11 cellular contexts compared by ENCODE assay signal in genomic region chr2:235638541-235639192, GRCh38.
A peak's percentile ranks its signal among the peaks of the same experiment; 100 is the strongest.
DNase-seq lines count a peak whose midpoint lies in the region; ATAC-seq, FAIRE-seq and TF ChIP-seq lines count a peak whose summit lies in the region.
"Had no signal": no experiment of that assay in that cellular context is flagged by ENCODE, and none has a peak within 500 bp of the region (broad histone marks: within the 10 kb centered on the region; RNA-seq: fewer than 3 reads in every experiment).

No MANE protein-coding gene starts in this region.

- H3K9me3 ChIP-seq in left ventricle myocardium inferior (replicated peaks), result no peaks in the 10 kb centered on the region
- no peaks in the 10 kb centered on the region for H3K9me3 ChIP-seq in astrocyte (ENCODE audit: insufficient read depth, low read depth, low read length)
- H3K9me3 ChIP-seq in upper lobe of left lung, result no peaks in the 10 kb centered on the region

- peaks cover 45% of the 10 kb centered on the region for H4K20me1 ChIP-seq in astrocyte (ENCODE audit: insufficient read depth, low read length)

- H3K27me3 Mint-ChIP-seq in astrocyte (ENCODE audit: low read depth, unreplicated experiment) (no peaks in the 10 kb centered on the region), mesothelial cell of epicardium (ENCODE audit: low read depth) (peaks cover 1% of the 10 kb centered on the region)

- no peak for ATAC-seq in Right ventricle myocardium inferior
- no peak for ATAC-seq in upper lobe of left lung (ENCODE audit: low FRiP score in 2 of 2)
- no peak for ATAC-seq in HG02763 (IDR thresholded peaks at IDR 0.05; ENCODE audit: unreplicated experiment)

- H3K4me3 ChIP-seq in left ventricle myocardium inferior (no peak overlapping the region), astrocyte (ENCODE audit: insufficient read depth, low read depth, low read length) (no peak overlapping the region), upper lobe of left lung (no peak overlapping the region)

- FAIRE-seq in astrocyte (lab: Jason Lieb, UNC), result no peak

- H3K4me3 Mint-ChIP-seq in astrocyte (ENCODE audit: unreplicated experiment), result peak overlapping the region; percentile 37
- no peak overlapping the region for H3K4me3 Mint-ChIP-seq in mesothelial cell of epicardium
- H3K4me3 Mint-ChIP-seq: CD4-positive, alpha-beta memory T cell had no signal

- peaks cover 1% of the 10 kb centered on the region for H3K9me3 Mint-ChIP-seq in astrocyte (ENCODE audit: unreplicated experiment)
- H3K9me3 Mint-ChIP-seq in mesothelial cell of epicardium, result no peaks in the 10 kb centered on the region

- TF ChIP-seq POLR2A in upper lobe of left lung (IDR thresholded peaks at IDR 0.05), result no peak

- H3K27ac Mint-ChIP-seq in astrocyte (ENCODE audit: unreplicated experiment), result peak overlapping the region; percentile 98
- H3K27ac Mint-ChIP-seq in mesothelial cell of epicardium, result peak overlapping the region; percentile 45

- H3K9ac ChIP-seq in astrocyte (ENCODE audit: low read length), result peak overlapping the region; percentile 4

- H3K27ac ChIP-seq in left ventricle myocardium inferior (replicated peaks) (peak overlapping the region; percentile 69), astrocyte (ENCODE audit: low read depth, low read length) (peak overlapping the region; percentile 15), upper lobe of left lung (peak overlapping the region; percentile 34 to 66 (median 51))

- H3K4me1 Mint-ChIP-seq in astrocyte (ENCODE audit: low read depth, unreplicated experiment), result peaks cover 75% of the 10 kb centered on the region
- H3K4me1 Mint-ChIP-seq in mesothelial cell of epicardium, result peaks cover 49% of the 10 kb centered on the region

- TF ChIP-seq EP300 in upper lobe of left lung (IDR thresholded peaks at IDR 0.05), result no peak

- intact Hi-C loops in left ventricle myocardium inferior (cut with micrococcal nuclease), result no loop called here
- intact Hi-C loops in Right ventricle myocardium inferior (cut with DNase I), result no loop called here

- H3K4me2 ChIP-seq in astrocyte (ENCODE audit: low read length), result peak overlapping the region; percentile 1

- 82 to 96% methylated on average over 7 of the region's 7 CpGs for WGBS in upper lobe of left lung, 2 donors

- H2AFZ ChIP-seq in astrocyte (ENCODE audit: low read depth, low read length), result no peak overlapping the region

- H3K4me1 ChIP-seq in left ventricle myocardium inferior (peaks cover 53% of the 10 kb centered on the region), astrocyte (ENCODE audit: insufficient read depth, low read length) (peaks cover 25% of the 10 kb centered on the region), upper lobe of left lung (peaks cover 20 to 43% (median 27%) of the 10 kb centered on the region in 4 donors)

- DNase-seq in left ventricle myocardium inferior (no peak), Right ventricle myocardium inferior (ENCODE audit: missing footprints) (no peak), astrocyte (ENCODE audit: low read depth) (no peak), mesothelial cell of epicardium (ENCODE audit: low spot score in 2 of 2, unreplicated experiment in 2 of 2) (no peak), upper lobe of left lung (no peak), NCI-H2107 treated with DMSO at 0.1 percent for 48 hours (lab: John Stamatoyannopoulos, UW; ENCODE audit: unreplicated experiment) (no peak)
- DNase-seq in activated CD4-positive, alpha-beta T cell treated with anti-CD3 and anti-CD28 coated beads, Interleukin-2, amount 50 U/mL, for 1 hour, result no peak
- DNase-seq: CD4-positive, alpha-beta memory T cell; NCI-H2171 treated with DMSO at 0.1 percent for 48 hours; T-helper 9 cell had no signal

- H3K36me3 ChIP-seq in left ventricle myocardium inferior (no peaks in the 10 kb centered on the region), astrocyte (ENCODE audit: insufficient read depth, low read length) (no peaks in the 10 kb centered on the region), upper lobe of left lung (no peaks in the 10 kb centered on the region)

- H3K36me3 Mint-ChIP-seq in astrocyte (ENCODE audit: low read depth, unreplicated experiment), result no peaks in the 10 kb centered on the region
- no peaks in the 10 kb centered on the region for H3K36me3 Mint-ChIP-seq in mesothelial cell of epicardium
- H3K36me3 Mint-ChIP-seq: CD4-positive, alpha-beta memory T cell had no signal

- H3K27me3 ChIP-seq in left ventricle myocardium inferior (ENCODE audit: low read depth) (no peaks in the 10 kb centered on the region), astrocyte (ENCODE audit: insufficient read depth, low read length) (no peaks in the 10 kb centered on the region), upper lobe of left lung (no peaks in the 10 kb centered on the region)

- no peaks in the 10 kb centered on the region for H3K79me2 ChIP-seq in astrocyte (ENCODE audit: insufficient read depth, low read length)

- TF ChIP-seq CTCF in left ventricle myocardium inferior (IDR thresholded peaks at IDR 0.05; ENCODE audit: borderline replicate concordance) (no peak), astrocyte (IDR thresholded peaks at IDR 0.05; ENCODE audit: insufficient read depth, low read depth, low read length) (no peak), mesothelial cell of epicardium (IDR thresholded peaks at IDR 0.05; ENCODE audit: unreplicated experiment) (no peak), upper lobe of left lung (IDR thresholded peaks at IDR 0.05) (no peak)

Comparison
In these comparisons a context has a peak if more than half of its experiments do, and no peak if none do; other contexts are left out.
1. H3K27ac ChIP-seq: peak in every context shown above with its lines; median percentile 69 in left ventricle myocardium inferior; 51 in upper lobe of left lung; 15 in astrocyte.